19 cellular contexts compared by ENCODE assay signal in genomic region chr2:189577108-189577507, GRCh38. TPM values are rescaled to one million over a fixed set of nuclear protein-coding genes. Genes with fewer than 3 reads are reported as not detected.
A peak's percentile ranks its signal among the peaks of the same experiment; 100 is the strongest.
DNase-seq lines count a peak whose midpoint lies in the region; ATAC-seq, FAIRE-seq and TF ChIP-seq lines count a peak whose summit lies in the region.
"Had no signal": no experiment of that assay in that cellular context is flagged by ENCODE, and none has a peak within 500 bp of the region (broad histone marks: within the 10 kb centered on the region; RNA-seq: fewer than 3 reads in every experiment).

No MANE protein-coding gene starts in this region.

- H3K27me3 Mint-ChIP-seq in naive thymus-derived CD4-positive, alpha-beta T cell, result peaks cover 0 to 24% (median 0%) of the 10 kb centered on the region in 5 donors
- H3K27me3 Mint-ChIP-seq in activated CD8-positive, alpha-beta T cell treated with anti-CD3 and anti-CD28 coated beads, Interleukin-2, amount 10 ng/mL, durations not matched to agents 7 days and 5 days (ENCODE audit: low read depth), result peaks cover 22% of the 10 kb centered on the region

- peaks cover 0 to 24% of the 10 kb centered on the region in 2 donors for H3K4me1 ChIP-seq in naive thymus-derived CD4-positive, alpha-beta T cell (ENCODE audit: control insufficient read depth in 2 of 2, insufficient read depth in 2 of 2, low read length in 2 of 2)
- H3K4me1 ChIP-seq in tibial artery, result peaks cover 0 to 82% (median 23%) of the 10 kb centered on the region in 4 donors

- intact Hi-C loops in naive thymus-derived CD4-positive, alpha-beta T cell (cut with micrococcal nuclease), result loop anchor here in 1 of 2 donors (10.0 kb wide), 1 partner anchor 1068 kb away; the partner anchor contains the start of gene NAB1
- intact Hi-C loops in tibial artery (cut with DNase I; ENCODE audit: low total_unique reads) (no loop called here), sciatic nerve (cut with DNase I) (no loop called here)

- peaks cover 0 to 5% of the 10 kb centered on the region in 2 donors for H3K27me3 ChIP-seq in naive thymus-derived CD4-positive, alpha-beta T cell (ENCODE audit: control insufficient read depth in 2 of 2, insufficient read depth in 2 of 2, low read length in 2 of 2)
- H3K27me3 ChIP-seq in tibial artery, result no peaks in the 10 kb centered on the region

- peak overlapping the region in 8 of 10 donors; percentile 2 to 100 (median 52) for H3K4me3 Mint-ChIP-seq in naive thymus-derived CD4-positive, alpha-beta T cell
- H3K4me3 Mint-ChIP-seq in activated CD8-positive, alpha-beta T cell treated with anti-CD3 and anti-CD28 coated beads, Interleukin-2, amount 10 ng/mL, durations not matched to agents 7 days and 5 days, result no peak overlapping the region
- H3K4me3 Mint-ChIP-seq: B cell, GM23338, immature natural killer cell, neural progenitor cell had no signal

- TF ChIP-seq CTCF in coronary artery (IDR thresholded peaks at IDR 0.05) (no peak), tibial artery (IDR thresholded peaks at IDR 0.05) (no peak), D721Med (IDR thresholded peaks at IDR 0.05; ENCODE audit: insufficient read depth, missing control alignments) (no peak)

- FAIRE-seq in HTR-8/SVneo (lab: Jason Lieb, UNC) (peak; percentile 52), D721Med (lab: Jason Lieb, UNC) (no peak)

- H3K27ac ChIP-seq in coronary artery (peak overlapping the region; percentile 23 to 66), tibial artery (peak overlapping the region; percentile 90 to 96)
- H3K27ac ChIP-seq in naive thymus-derived CD4-positive, alpha-beta T cell (ENCODE audit: low read depth, low read length), result no peak overlapping the region
- H3K27ac ChIP-seq: neural progenitor cell had no signal

- POLR2A ChIA-PET in naive thymus-derived CD4-positive, alpha-beta T cell (lab: Charles Lee), result interaction anchor here (0.7 kb wide), 2 partner anchors 11 kb away, joined by 3 to 6 read pairs; no protein-coding TSS in a partner anchor
- POLR2A ChIA-PET in activated CD8-positive, alpha-beta T cell treated with anti-CD3 and anti-CD28 coated beads, Interleukin-2, amount 10 ng/mL, durations not matched to agents 7 days and 5 days (lab: Charles Lee), result no interaction called here

- no peak for ATAC-seq in naive thymus-derived CD4-positive, alpha-beta T cell
- no peak for ATAC-seq in activated CD8-positive, alpha-beta T cell treated with anti-CD3 and anti-CD28 coated beads, Interleukin-2, amount 10 ng/mL, durations not matched to agents 7 days and 5 days
- no peak for ATAC-seq in sciatic nerve
- ATAC-seq: GM23338 had no signal

- H3K36me3 ChIP-seq in naive thymus-derived CD4-positive, alpha-beta T cell (ENCODE audit: control insufficient read depth in 2 of 3, insufficient read depth in 3 of 3, low read length in 3 of 3), result no peaks in the 10 kb centered on the region
- H3K36me3 ChIP-seq in tibial artery, result peaks cover 21 to 35% (median 31%) of the 10 kb centered on the region in 3 donors
- H3K36me3 ChIP-seq: neural progenitor cell had no signal

- no peak for DNase-seq in HTR-8/SVneo (ENCODE audit: insufficient read length, low spot score)
- DNase-seq in coronary artery (ENCODE audit: low spot score), result no peak
- DNase-seq in naive thymus-derived CD4-positive, alpha-beta T cell, result no peak
- no peak for DNase-seq in tibial artery
- no peak for DNase-seq in D721Med (ENCODE audit: insufficient read length, low spot score)
- DNase-seq in activated CD8-positive, alpha-beta T cell treated with anti-CD3 and anti-CD28 coated beads, Interleukin-2, amount 10 ng/mL, durations not matched to agents 7 days and 5 days, result no peak
- no peak for DNase-seq in sciatic nerve (ENCODE audit: low spot score)
- DNase-seq in germinal center (ENCODE audit: low spot score), result no peak
- DNase-seq: activated effector memory CD4-positive, alpha-beta T cell treated with anti-CD3 and anti-CD28 coated beads, Interleukin-2, amount 50 U/mL, for 16 hours; immature natural killer cell; KBM-7; NCI-H1105 treated with DMSO at 0.1 percent for 48 hours; NCI-H774; SK-N-SH; stimulated activated CD4-positive, alpha-beta T cell treated with anti-CD3 and anti-CD28 coated beads, Interleukin-2, amount 100 ng/mL, for 48 hours; substantia nigra had no signal

- H3K9me3 ChIP-seq in naive thymus-derived CD4-positive, alpha-beta T cell (ENCODE audit: control insufficient read depth in 2 of 3, low read length in 3 of 3), result no peaks in the 10 kb centered on the region
- no peaks in the 10 kb centered on the region for H3K9me3 ChIP-seq in tibial artery
- H3K9me3 ChIP-seq: SK-N-SH had no signal

- H3K4me3 ChIP-seq in coronary artery, result peak overlapping the region; percentile 75
- H3K4me3 ChIP-seq in naive thymus-derived CD4-positive, alpha-beta T cell (ENCODE audit: low read length), result no peak overlapping the region
- peak overlapping the region; percentile 62 to 68 for H3K4me3 ChIP-seq in tibial artery
- H3K4me3 ChIP-seq: GM23338, neural progenitor cell had no signal

- CTCF ChIA-PET in naive thymus-derived CD4-positive, alpha-beta T cell (lab: Charles Lee), result no interaction called here
- CTCF ChIA-PET in activated CD8-positive, alpha-beta T cell treated with anti-CD3 and anti-CD28 coated beads, Interleukin-2, amount 10 ng/mL, durations not matched to agents 7 days and 5 days (lab: Charles Lee), result no interaction called here

- peaks cover 3 to 33% (median 19%) of the 10 kb centered on the region in 5 donors for H3K36me3 Mint-ChIP-seq in naive thymus-derived CD4-positive, alpha-beta T cell
- no peaks in the 10 kb centered on the region for H3K36me3 Mint-ChIP-seq in activated CD8-positive, alpha-beta T cell treated with anti-CD3 and anti-CD28 coated beads, Interleukin-2, amount 10 ng/mL, durations not matched to agents 7 days and 5 days (ENCODE audit: low read depth)
- H3K36me3 Mint-ChIP-seq: immature natural killer cell, neural progenitor cell had no signal

- H3K9me3 Mint-ChIP-seq in naive thymus-derived CD4-positive, alpha-beta T cell, result no peaks in the 10 kb centered on the region
- H3K9me3 Mint-ChIP-seq in activated CD8-positive, alpha-beta T cell treated with anti-CD3 and anti-CD28 coated beads, Interleukin-2, amount 10 ng/mL, durations not matched to agents 7 days and 5 days (ENCODE audit: insufficient read depth), result no peaks in the 10 kb centered on the region
- H3K9me3 Mint-ChIP-seq: GM23338, immature natural killer cell, neural progenitor cell had no signal

- peaks cover 19 to 92% (median 77%) of the 10 kb centered on the region in 7 donors for H3K4me1 Mint-ChIP-seq in naive thymus-derived CD4-positive, alpha-beta T cell
- peaks cover 19% of the 10 kb centered on the region for H3K4me1 Mint-ChIP-seq in activated CD8-positive, alpha-beta T cell treated with anti-CD3 and anti-CD28 coated beads, Interleukin-2, amount 10 ng/mL, durations not matched to agents 7 days and 5 days (ENCODE audit: low read depth)

- H3K27ac Mint-ChIP-seq in naive thymus-derived CD4-positive, alpha-beta T cell, result peak overlapping the region in 8 of 9 donors; percentile 56 to 98 (median 80)
- H3K27ac Mint-ChIP-seq in activated CD8-positive, alpha-beta T cell treated with anti-CD3 and anti-CD28 coated beads, Interleukin-2, amount 10 ng/mL, durations not matched to agents 7 days and 5 days, result no peak overlapping the region
- H3K27ac Mint-ChIP-seq: B cell, GM23338, immature natural killer cell, neural progenitor cell had no signal

RNA-seq across cellular contexts. Expression of gene SLC40A1, which starts 3.5 kb away (rescaled TPM):
- 10 to 100 TPM in 4 of 5 experiments, 1 to 10 TPM in 1; 4.2 to 38.0 (median 24.4) TPM for total RNA-seq in naive thymus-derived CD4-positive, alpha-beta T cell
- 100 to 1,000 TPM; 101 to 117 TPM for polyA plus RNA-seq in naive thymus-derived CD4-positive, alpha-beta T cell
- under 1 TPM; 0.31 to 0.47 TPM for total RNA-seq in activated CD8-positive, alpha-beta T cell treated with anti-CD3 and anti-CD28 coated beads, Interleukin-2, amount 10 ng/mL, durations not matched to agents 7 days and 5 days
- 48.6 TPM for total RNA-seq in sciatic nerve
- total RNA-seq: GM23338 had no signal
